ENCODE assay signal across 9 cellular contexts in the genomic region with DNA sequence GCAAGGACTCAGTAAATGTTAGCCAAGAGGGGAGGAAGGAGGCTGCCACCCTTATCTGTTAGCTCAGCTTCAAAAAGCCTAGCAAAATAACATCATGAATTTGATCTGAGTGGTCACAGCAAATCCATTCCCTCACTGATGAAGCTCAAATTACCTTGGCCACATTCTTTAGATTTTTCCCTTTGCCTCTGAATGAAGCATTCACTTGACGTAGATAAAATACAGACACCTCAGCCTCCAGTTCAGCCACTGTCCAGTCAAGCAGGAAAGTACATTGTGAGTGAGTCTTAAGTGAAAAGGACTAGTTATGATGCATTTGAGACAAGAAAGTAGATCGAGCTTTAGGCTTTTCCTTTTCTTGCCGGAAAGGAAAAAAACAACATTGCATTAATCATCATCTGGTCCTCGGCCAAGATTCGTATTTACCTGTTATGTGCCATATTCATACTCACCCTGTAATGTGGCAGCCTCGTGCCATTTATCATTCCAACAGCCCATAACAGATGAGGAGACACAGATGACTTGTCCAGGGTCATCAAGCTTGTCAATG.
A peak's percentile ranks its signal among the peaks of the same experiment; 100 is the strongest.
DNase-seq lines count a peak whose midpoint lies in the region; ATAC-seq and TF ChIP-seq lines count a peak whose summit lies in the region.
"Had no signal": no experiment of that assay in that cellular context is flagged by ENCODE, and none has a peak within 500 bp of the region (broad histone marks: within the 10 kb centered on the region; RNA-seq: fewer than 3 reads in every experiment).

No MANE protein-coding gene starts in this region.

- DNase-seq in H4 (ENCODE audit: low spot score) = peak; percentile 55
- DNase-seq in SJSA1 (ENCODE audit: low read depth in 1 of 2, low spot score in 2 of 2) = peak in 1 of 2 experiments; percentile 71
- peak; percentile 53 for DNase-seq in fibroblast of mammary gland (ENCODE audit: low read depth)
- DNase-seq in retinal pigment epithelial cell (ENCODE audit: low read depth) = peak; percentile 75
- DNase-seq in GM13976 (ENCODE audit: low spot score) = no peak
- DNase-seq: NCI-H510A treated with DMSO at 0.1 percent for 48 hours had no signal

- in situ Hi-C loops in GM13976 (cut with MboI; ENCODE audit: low sequenced_read_pairs, unreplicated experiment) = no loop called here

- H3K36me3 ChIP-seq in SJSA1 = no peaks in the 10 kb centered on the region; the same call in none of the 2 replicates

- no peaks in the 10 kb centered on the region for H3K27me3 ChIP-seq in SJSA1 (replicated peaks)

- ATAC-seq in GM21526 (IDR thresholded peaks at IDR 0.05; ENCODE audit: low FRiP score, unreplicated experiment) (no peak), HG03457 (IDR thresholded peaks at IDR 0.05; ENCODE audit: unreplicated experiment) (no peak), GM19467 (IDR thresholded peaks at IDR 0.05; ENCODE audit: unreplicated experiment) (no peak)

- H3K4me1 ChIP-seq in SJSA1 (replicated peaks) = peaks cover 62% of the 10 kb centered on the region

- no peaks in the 10 kb centered on the region for H3K9me3 ChIP-seq in SJSA1 (replicated peaks)

- H3K27ac ChIP-seq in SJSA1 = peak overlapping the region; percentile 96

- no peak overlapping the region for H3K4me3 ChIP-seq in SJSA1
- no peak overlapping the region for H3K4me3 ChIP-seq in fibroblast of mammary gland (ENCODE audit: control insufficient read depth, low read depth, low read length)
- no peak overlapping the region for H3K4me3 ChIP-seq in retinal pigment epithelial cell (ENCODE audit: low read length)

- TF ChIP-seq CTCF in fibroblast of mammary gland (conservative IDR thresholded peaks at IDR 0.05; ENCODE audit: control insufficient read depth, insufficient read depth, low read depth, low read length) (no peak), retinal pigment epithelial cell (conservative IDR thresholded peaks at IDR 0.05; ENCODE audit: low read depth, low read length) (no peak), GM13976 (IDR thresholded peaks at IDR 0.05; ENCODE audit: borderline replicate concordance, control extremely low read depth, extremely low read depth, insufficient read depth, missing control alignments) (no peak)
